In genomic region chr17:40342575-40343058, GRCh38 we compare ENCODE assay signal across 8 cellular contexts. TPM values are rescaled to one million over a fixed set of nuclear protein-coding genes. Genes with fewer than 3 reads are reported as not detected.
DNase-seq lines count a peak whose midpoint lies in the region; ATAC-seq, FAIRE-seq and TF ChIP-seq lines count a peak whose summit lies in the region.

No MANE protein-coding gene starts in this region.

- no peak for TF ChIP-seq POLR2A in spleen (IDR thresholded peaks at IDR 0.05)

- peak overlapping the region; percentile 57; the same call in 1 of the 2 replicates for H3K9ac ChIP-seq in HUES64 (ENCODE audit: low read depth, low read length)
- peak overlapping the region; percentile 88 for H3K9ac ChIP-seq in astrocyte (ENCODE audit: low read length)

- no peak for DNase-seq in astrocyte (ENCODE audit: low read depth)
- no peak for DNase-seq in immature natural killer cell
- no peak for DNase-seq in spleen
- no peak for DNase-seq in kidney glomerular epithelial cell (lab: John Stamatoyannopoulos, UW)
- DNase-seq in NCI-H748 (lab: John Stamatoyannopoulos, UW; ENCODE audit: unreplicated experiment) = no peak
- DNase-seq in stimulated activated CD4-positive, alpha-beta T cell treated with anti-CD3 and anti-CD28 coated beads, Interleukin-1b, Interleukin-23, amount 100 ng/mL, for 48 hours = no peak

- H3K4me1 Mint-ChIP-seq in astrocyte (ENCODE audit: low read depth, unreplicated experiment) (peaks cover 23% of the 10 kb centered on the region), immature natural killer cell (peaks cover 79 to 83% of the 10 kb centered on the region in 2 donors)

- H3K27me3 Mint-ChIP-seq in astrocyte (ENCODE audit: low read depth, unreplicated experiment) (no peaks in the 10 kb centered on the region), immature natural killer cell (ENCODE audit: low read depth in 3 of 3) (peaks cover 22 to 26% (median 26%) of the 10 kb centered on the region in 3 donors)

- no peaks in the 10 kb centered on the region for H3K36me3 ChIP-seq in HUES64 (ENCODE audit: insufficient read depth, low read length)
- peaks cover 4% of the 10 kb centered on the region for H3K36me3 ChIP-seq in astrocyte (ENCODE audit: insufficient read depth, low read length)
- peaks cover 0 to 24% (median 0%) of the 10 kb centered on the region in 6 donors for H3K36me3 ChIP-seq in spleen

- no peak for ATAC-seq in HG03378 (IDR thresholded peaks at IDR 0.05; ENCODE audit: unreplicated experiment)

- H3K79me2 ChIP-seq in astrocyte (ENCODE audit: insufficient read depth, low read length) = peaks cover 63% of the 10 kb centered on the region

- H3K36me3 Mint-ChIP-seq in astrocyte (ENCODE audit: low read depth, unreplicated experiment) (peaks cover 4% of the 10 kb centered on the region), immature natural killer cell (no peaks in the 10 kb centered on the region)

- H2AFZ ChIP-seq in astrocyte (ENCODE audit: low read depth, low read length) = no peak overlapping the region

- H3K27ac ChIP-seq in HUES64 (ENCODE audit: low read depth, low read length) = no peak overlapping the region
- peak overlapping the region; percentile 51 for H3K27ac ChIP-seq in astrocyte (ENCODE audit: low read depth, low read length)
- H3K27ac ChIP-seq in spleen = peak overlapping the region; percentile 78 to 97 (median 94)

- peak overlapping the region; percentile 93 for H3K4me3 Mint-ChIP-seq in astrocyte (ENCODE audit: unreplicated experiment)
- H3K4me3 Mint-ChIP-seq in immature natural killer cell = peak overlapping the region; percentile 72 to 84 (median 79)

- FAIRE-seq in astrocyte (lab: Jason Lieb, UNC) = no peak

- TF ChIP-seq CTCF in astrocyte (IDR thresholded peaks at IDR 0.05; ENCODE audit: insufficient read depth, low read depth, low read length) (no peak), spleen (IDR thresholded peaks at IDR 0.05 in 8 of 11, conservative IDR thresholded peaks at IDR 0.05 in 3 of 11) (no peak)

- peaks cover 42% of the 10 kb centered on the region for H3K4me1 ChIP-seq in HUES64 (ENCODE audit: insufficient read depth, low read length)
- peaks cover 56% of the 10 kb centered on the region for H3K4me1 ChIP-seq in astrocyte (ENCODE audit: insufficient read depth, low read length)
- peaks cover 65 to 100% (median 91%) of the 10 kb centered on the region in 6 donors for H3K4me1 ChIP-seq in spleen

- peak overlapping the region; percentile 95 for H3K4me2 ChIP-seq in astrocyte (ENCODE audit: low read length)

- intact Hi-C loops in spleen (cut with DNase I; ENCODE audit: low total_unique reads) = no loop called here

- no peaks in the 10 kb centered on the region for H3K9me3 Mint-ChIP-seq in astrocyte (ENCODE audit: unreplicated experiment)
- H3K9me3 Mint-ChIP-seq in immature natural killer cell = peaks cover 0 to 4% (median 0%) of the 10 kb centered on the region in 6 donors

- peak overlapping the region; percentile 78 for H3K4me3 ChIP-seq in HUES64 (ENCODE audit: low read length)
- peak overlapping the region; percentile 63 for H3K4me3 ChIP-seq in astrocyte (ENCODE audit: insufficient read depth, low read depth, low read length)
- peak overlapping the region; percentile 58 to 81 (median 68) for H3K4me3 ChIP-seq in spleen

- H3K27ac Mint-ChIP-seq in astrocyte (ENCODE audit: unreplicated experiment) (peak overlapping the region; percentile 85), immature natural killer cell (peak overlapping the region in 5 of 6 donors; percentile 90 to 98 (median 97))

- 2% methylated on average over 21 of the region's 30 CpGs for WGBS in HUES64
- 11 to 33% (median 17%) methylated on average over 18 to 30 of the region's 30 CpGs for WGBS in spleen, 5 donors

- no peaks in the 10 kb centered on the region for H3K9me3 ChIP-seq in HUES64 (ENCODE audit: insufficient read depth, low read depth, low read length)
- no peaks in the 10 kb centered on the region for H3K9me3 ChIP-seq in astrocyte (ENCODE audit: insufficient read depth, low read depth, low read length)
- no peaks in the 10 kb centered on the region for H3K9me3 ChIP-seq in spleen

- H3K27me3 ChIP-seq in HUES64 (ENCODE audit: insufficient read depth, low read length) (peaks cover 86% of the 10 kb centered on the region), astrocyte (ENCODE audit: insufficient read depth, low read length) (no peaks in the 10 kb centered on the region), spleen (replicated peaks in 1 of 7) (no peaks in the 10 kb centered on the region)

- H4K20me1 ChIP-seq in astrocyte (ENCODE audit: insufficient read depth, low read length) = peaks cover 57% of the 10 kb centered on the region

RNA-seq across cellular contexts. Expression of gene GJD3, which starts 21.9 kb away (rescaled TPM):
- not detected for polyA plus RNA-seq in HUES64 (2013, experiment 1 of 2)
- not detected for polyA plus RNA-seq in HUES64 (2013, experiment 2 of 2)
- 0.34 and 0.43 TPM in 2 replicates for total RNA-seq in astrocyte
- under 1 TPM in 2 of 3 donors, not detected in 1; 0.40 to 0.68 TPM for polyA plus RNA-seq in immature natural killer cell
- total RNA-seq in spleen = 10 to 100 TPM in 4 of 7 donors, 1 to 10 TPM in 3; 7.3 to 15.0 (median 10.4) TPM
- 1 to 10 TPM in 1 of 3 donors, under 1 TPM in 2; 0.20 to 1.1 (median 0.33) TPM for polyA plus RNA-seq in spleen

RNA-seq across cellular contexts. Expression of gene RARA, which starts 33.6 kb away (rescaled TPM):
- 15.4 TPM for polyA plus RNA-seq in HUES64 (2013, experiment 1 of 2)
- polyA plus RNA-seq in HUES64 (2013, experiment 2 of 2) = 20.9 TPM
- total RNA-seq in astrocyte = 37.6 and 38.8 TPM in 2 replicates
- 10 to 100 TPM in 1 of 3 donors, 1 to 10 TPM in 2; 4.6 to 12.1 (median 4.6) TPM for polyA plus RNA-seq in immature natural killer cell
- total RNA-seq in spleen = 10 to 100 TPM; 56.6 to 95.1 (median 71.2) TPM
- 10 to 100 TPM; 13.3 to 28.3 (median 14.8) TPM for polyA plus RNA-seq in spleen

RNA-seq across cellular contexts. Expression of gene CDC6, which starts 54.9 kb away (rescaled TPM):
- 80.7 TPM for polyA plus RNA-seq in HUES64 (2013, experiment 1 of 2)
- 75.9 TPM for polyA plus RNA-seq in HUES64 (2013, experiment 2 of 2)
- total RNA-seq in astrocyte (6.4 and 14.4 TPM in 2 replicates), spleen (10 to 100 TPM in 2 of 7 donors, 1 to 10 TPM in 5; 4.2 to 11.6 (median 5.7) TPM)
- polyA plus RNA-seq in immature natural killer cell (1 to 10 TPM in 2 of 3 donors, under 1 TPM in 1; 0.81 to 1.8 (median 1.5) TPM), spleen (1 to 10 TPM; 1.2 to 4.8 (median 4.1) TPM)
